In genomic region chr19:48920949-48921348, GRCh38 we compare ENCODE assay signal across 1 cellular context.
TF ChIP-seq lines count a peak whose summit lies in the region.

No MANE protein-coding gene starts in this region.

TF ChIP-seq in K562, 482 proteins besides CTCF, POLR2A, EP300 and RAD21:
- TF ChIP-seq ZNF778 (CRISPR knock-in tag; IDR thresholded peaks at IDR 0.05) = no peak
- TF ChIP-seq ZNF76 (CRISPR knock-in tag; IDR thresholded peaks at IDR 0.05; ENCODE audit: borderline replicate concordance) = no peak
- no peak for TF ChIP-seq ILK (tag; IDR thresholded peaks at IDR 0.05; ENCODE audit: borderline replicate concordance, low read depth)
- TF ChIP-seq GTF2E2 (tag; IDR thresholded peaks at IDR 0.05) = no peak
- TF ChIP-seq HCFC1 (IDR thresholded peaks at IDR 0.05; ENCODE audit: low read depth, low read length) = no peak
- no peak for TF ChIP-seq CCAR2 (IDR thresholded peaks at IDR 0.05; ENCODE audit: low read depth, low read length)
- TF ChIP-seq CREB1 (IDR thresholded peaks at IDR 0.05) = no peak
- no peak for TF ChIP-seq CREB1 (CRISPR knock-in tag; IDR thresholded peaks at IDR 0.05)
- TF ChIP-seq SMARCA5 (IDR thresholded peaks at IDR 0.05) = no peak
- 0 out of 2 replicates have a peak, but pooled peaks have one; percentile 24 for TF ChIP-seq ZNF740 (CRISPR knock-in tag; IDR thresholded peaks at IDR 0.05)
- TF ChIP-seq ZNF740 (tag; IDR thresholded peaks at IDR 0.05) = no peak
- TF ChIP-seq ZC3H8 (IDR thresholded peaks at IDR 0.05) = no peak
- TF ChIP-seq HEY1 (CRISPR knock-in tag; IDR thresholded peaks at IDR 0.05; ENCODE audit: borderline replicate concordance) = no peak
- TF ChIP-seq ZNF511 (CRISPR knock-in tag; IDR thresholded peaks at IDR 0.05) = no peak
- TF ChIP-seq ZBTB9 (CRISPR knock-in tag; IDR thresholded peaks at IDR 0.05) = no peak
- no peak for TF ChIP-seq ARID1B (IDR thresholded peaks at IDR 0.05)
- no peak for TF ChIP-seq MAFF (IDR thresholded peaks at IDR 0.05; ENCODE audit: low read length)
- TF ChIP-seq CTCFL (IDR thresholded peaks at IDR 0.05; ENCODE audit: borderline replicate concordance, insufficient read depth, low read depth, low read length, poor library complexity, severe bottlenecking) = no peak
- TF ChIP-seq MTA1 (IDR thresholded peaks at IDR 0.05; ENCODE audit: borderline replicate concordance) = no peak
- TF ChIP-seq RBFOX2 (IDR thresholded peaks at IDR 0.05; ENCODE audit: low read depth, low read length) = peak; percentile 53
- peak; percentile 39 for TF ChIP-seq RBM22 (IDR thresholded peaks at IDR 0.05; ENCODE audit: low read depth, low read length, poor library complexity, severe bottlenecking)
- peak; percentile 48 for TF ChIP-seq POLR2G (IDR thresholded peaks at IDR 0.05; ENCODE audit: low read depth, low read length)
